In the genomic region with DNA sequence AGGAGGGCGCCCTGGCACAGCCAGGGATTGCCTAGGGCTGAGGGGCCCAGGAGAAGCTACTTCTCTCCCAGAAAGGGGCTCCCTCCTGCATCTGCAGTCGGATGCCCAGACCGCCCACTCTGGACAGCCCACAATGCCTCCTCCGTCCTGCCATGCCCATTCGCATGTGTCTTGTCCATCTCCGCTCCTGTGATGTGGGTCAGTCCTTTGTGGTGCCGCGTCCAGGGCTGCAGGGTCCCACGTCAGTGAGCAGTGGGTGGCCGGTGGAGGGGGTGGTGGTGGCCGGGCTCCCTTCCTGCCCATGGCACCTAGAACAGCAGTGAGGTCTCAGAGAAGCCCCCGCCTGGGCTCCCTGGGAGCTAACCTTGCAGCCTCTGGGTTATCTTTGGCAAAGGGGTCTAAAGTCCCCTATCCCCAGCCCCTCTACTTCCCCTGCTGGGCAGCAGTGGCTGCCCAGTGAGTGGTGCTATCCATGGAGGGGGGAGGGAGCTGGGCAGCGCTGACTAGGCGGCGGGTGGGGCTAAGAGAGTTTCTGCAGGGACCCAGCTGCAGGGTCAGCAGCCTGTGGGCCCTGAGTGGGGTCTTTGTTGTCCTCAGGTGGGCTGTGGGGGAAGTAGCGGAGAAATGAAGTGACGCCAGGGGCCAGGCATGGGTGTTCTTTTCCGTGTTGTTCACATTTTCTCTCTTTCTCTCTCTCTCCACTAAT, we compare ENCODE assay signal across 30 cellular contexts. TPM values are rescaled to one million over a fixed set of nuclear protein-coding genes. Genes with fewer than 3 reads are reported as not detected.
"Had no signal": no experiment of that assay in that cellular context is flagged by ENCODE, and none has a peak within 500 bp of the region (broad histone marks: within the 10 kb centered on the region; RNA-seq: fewer than 3 reads in every experiment).

No MANE protein-coding gene starts in this region.

- H3K9ac ChIP-seq: SK-N-SH had no signal

- H3K9me2 ChIP-seq: SK-N-SH had no signal

- H3K27me3 ChIP-seq: adrenal gland, Peyer's patch, SJCRH30 had no signal

- H3K27ac Mint-ChIP-seq: activated CD4-positive, alpha-beta memory T cell treated with anti-CD3 and anti-CD28 coated beads for 36 hours; activated CD4-positive, alpha-beta T cell treated with anti-CD3 and anti-CD28 coated beads, Interleukin-2, amount 10 ng/mL, durations not matched to agents 7 days and 5 days; activated naive CD8-positive, alpha-beta T cell treated with anti-CD3 and anti-CD28 coated beads, Interleukin-2, amount 10 ng/mL, durations not matched to agents 7 days and 5 days had no signal

- H3K9me3 Mint-ChIP-seq: activated CD4-positive, alpha-beta memory T cell treated with anti-CD3 and anti-CD28 coated beads for 36 hours; activated CD4-positive, alpha-beta T cell treated with anti-CD3 and anti-CD28 coated beads, Interleukin-2, amount 10 ng/mL, durations not matched to agents 7 days and 5 days; activated naive CD8-positive, alpha-beta T cell treated with anti-CD3 and anti-CD28 coated beads, Interleukin-2, amount 10 ng/mL, durations not matched to agents 7 days and 5 days; activated T-cell treated with anti-CD3 and anti-CD28 coated beads, Interleukin-2, amount 50 U/mL, for 4 hours had no signal

- H3K9me3 ChIP-seq: adrenal gland, Peyer's patch, SJCRH30, SK-N-SH had no signal

- ATAC-seq: activated T-cell treated with anti-CD3 and anti-CD28 coated beads, Interleukin-2, amount 50 U/mL, for 4 hours; K562 had no signal

- H3K36me3 Mint-ChIP-seq: activated CD4-positive, alpha-beta memory T cell treated with anti-CD3 and anti-CD28 coated beads for 36 hours; activated naive CD8-positive, alpha-beta T cell treated with anti-CD3 and anti-CD28 coated beads, Interleukin-2, amount 10 ng/mL, durations not matched to agents 7 days and 5 days had no signal

- H3K4me1 Mint-ChIP-seq: activated CD4-positive, alpha-beta T cell treated with anti-CD3 and anti-CD28 coated beads, Interleukin-2, amount 10 ng/mL, durations not matched to agents 7 days and 5 days; activated naive CD8-positive, alpha-beta T cell treated with anti-CD3 and anti-CD28 coated beads, Interleukin-2, amount 10 ng/mL, durations not matched to agents 7 days and 5 days had no signal

- H3K27ac ChIP-seq: adrenal gland, Peyer's patch, RWPE1, SJCRH30, VCaP had no signal

- H3K27me3 Mint-ChIP-seq: activated CD4-positive, alpha-beta memory T cell treated with anti-CD3 and anti-CD28 coated beads for 36 hours; activated CD4-positive, alpha-beta T cell treated with anti-CD3 and anti-CD28 coated beads, Interleukin-2, amount 10 ng/mL, durations not matched to agents 7 days and 5 days; activated naive CD8-positive, alpha-beta T cell treated with anti-CD3 and anti-CD28 coated beads, Interleukin-2, amount 10 ng/mL, durations not matched to agents 7 days and 5 days had no signal

- H3K4me3 ChIP-seq: adrenal gland, K562, Peyer's patch, SJCRH30 had no signal

- H3K36me3 ChIP-seq: adrenal gland, Peyer's patch had no signal

- H3K4me2 ChIP-seq: SK-N-SH had no signal

- H3K4me1 ChIP-seq: adrenal gland, SJCRH30 had no signal

- H3K4me3 Mint-ChIP-seq: activated CD4-positive, alpha-beta memory T cell treated with anti-CD3 and anti-CD28 coated beads for 36 hours; activated CD4-positive, alpha-beta T cell treated with anti-CD3 and anti-CD28 coated beads, Interleukin-2, amount 10 ng/mL, durations not matched to agents 7 days and 5 days; activated naive CD8-positive, alpha-beta T cell treated with anti-CD3 and anti-CD28 coated beads, Interleukin-2, amount 10 ng/mL, durations not matched to agents 7 days and 5 days; activated T-cell treated with anti-CD3 and anti-CD28 coated beads, Interleukin-2, amount 50 U/mL, for 4 hours had no signal

- DNase-seq: activated CD4-positive, alpha-beta memory T cell treated with anti-CD3 and anti-CD28 coated beads for 36 hours; activated CD4-positive, alpha-beta T cell treated with anti-CD3 and anti-CD28 coated beads, Interleukin-2, amount 10 ng/mL, durations not matched to agents 7 days and 5 days; activated CD4-positive, CD25-positive, alpha-beta regulatory T cell; activated CD8-positive, alpha-beta memory T cell treated with anti-CD3 and anti-CD28 coated beads for 24 hours; activated naive CD4-positive, alpha-beta T cell treated with anti-CD3 and anti-CD28 coated beads, Interleukin-2, amount 50 U/mL, for 16 hours; activated naive CD8-positive, alpha-beta T cell treated with anti-CD3 and anti-CD28 coated beads, Interleukin-2, amount 10 ng/mL, durations not matched to agents 7 days and 5 days; activated T-cell treated with anti-CD3 and anti-CD28 coated beads, Interleukin-2, amount 50 U/mL, for 4 hours; central memory CD4-positive, alpha-beta T cell; Karpas-422; NCI-H1092; NCI-H1417; NCI-H1930; NCI-H2171; NCI-H2227 treated with DMSO at 0.1 percent for 48 hours; NCI-H526; NCI-H82; NK-92 treated with Interleukin-12 subunit alpha and Interleukin-12 subunit beta, amount 100 ng/mL, for 24 hours; OCI-M1; Right ventricle myocardium superior; SJCRH30; SK-N-SH; T-helper 1 cell had no signal

RNA-seq across cellular contexts. Expression of a gene that starts 41.1 kb away (rescaled TPM):
- total RNA-seq: activated CD4-positive, alpha-beta memory T cell treated with anti-CD3 and anti-CD28 coated beads for 36 hours; activated CD4-positive, alpha-beta T cell treated with anti-CD3 and anti-CD28 coated beads, Interleukin-2, amount 10 ng/mL, durations not matched to agents 7 days and 5 days; activated naive CD8-positive, alpha-beta T cell treated with anti-CD3 and anti-CD28 coated beads, Interleukin-2, amount 10 ng/mL, durations not matched to agents 7 days and 5 days; activated T-cell treated with anti-CD3 and anti-CD28 coated beads, Interleukin-2, amount 50 U/mL, for 4 hours; bronchial epithelial cell; K562; NCI-H460; Right ventricle myocardium superior; T-helper 2 cell treated with Interferon-gamma antibody and Interleukin-4, amounts not matched to agents 100 ng/mL and 5 ng/mL, for 36 hours had no signal

RNA-seq across cellular contexts. Expression of a gene that starts 56.3 kb away (rescaled TPM):
- total RNA-seq: activated CD4-positive, alpha-beta memory T cell treated with anti-CD3 and anti-CD28 coated beads for 36 hours; activated CD4-positive, alpha-beta T cell treated with anti-CD3 and anti-CD28 coated beads, Interleukin-2, amount 10 ng/mL, durations not matched to agents 7 days and 5 days; activated naive CD8-positive, alpha-beta T cell treated with anti-CD3 and anti-CD28 coated beads, Interleukin-2, amount 10 ng/mL, durations not matched to agents 7 days and 5 days; activated T-cell treated with anti-CD3 and anti-CD28 coated beads, Interleukin-2, amount 50 U/mL, for 4 hours; adrenal gland; bronchial epithelial cell; K562; Peyer's patch; Right ventricle myocardium superior; T-helper 2 cell treated with Interferon-gamma antibody and Interleukin-4, amounts not matched to agents 100 ng/mL and 5 ng/mL, for 36 hours had no signal
